Comparison of ENCODE assay signal across 18 cellular contexts in genomic region chr15:90809536-90809935, GRCh38. TPM values are rescaled to one million over a fixed set of nuclear protein-coding genes. Genes with fewer than 3 reads are reported as not detected.
A peak's percentile ranks its signal among the peaks of the same experiment; 100 is the strongest.
DNase-seq lines count a peak whose midpoint lies in the region; ATAC-seq, FAIRE-seq and TF ChIP-seq lines count a peak whose summit lies in the region.
"Had no signal": no experiment of that assay in that cellular context is flagged by ENCODE, and none has a peak within 500 bp of the region (broad histone marks: within the 10 kb centered on the region; RNA-seq: fewer than 3 reads in every experiment).

No MANE protein-coding gene starts in this region.

- no peak for TF ChIP-seq CTCF in A549 (IDR thresholded peaks at IDR 0.05)

- ATAC-seq in A549 (no peak), HG03439 (IDR thresholded peaks at IDR 0.05; ENCODE audit: unreplicated experiment) (no peak)
- ATAC-seq: Right ventricle myocardium inferior had no signal

- no peaks in the 10 kb centered on the region for H3K9me3 Mint-ChIP-seq in T-helper 1 cell treated with Interleukin-12 subunit alpha and Interleukin-12 subunit beta and Interleukin-4 antibody, amounts not matched to agents 30 μg/mL and 1 μg/mL, for 36 hours
- no peaks in the 10 kb centered on the region for H3K9me3 Mint-ChIP-seq in IgD-negative memory B cell
- H3K9me3 Mint-ChIP-seq in dendritic cell treated with granulocyte-macrophage colony-stimulating factor and Interleukin-4, amounts not matched to agents 40 ng/mL and 50 ng/mL, for 4 days, result no peaks in the 10 kb centered on the region
- H3K9me3 Mint-ChIP-seq: CD4-positive, CD25-positive, alpha-beta regulatory T cell had no signal

- FAIRE-seq in A549 (lab: Jason Lieb, UNC), result peak; percentile 54

- H3K27me3 ChIP-seq in effector memory CD4-positive, alpha-beta T cell (replicated peaks; ENCODE audit: control insufficient read depth, insufficient read depth, low read length, poor library complexity, severe bottlenecking), result no peaks in the 10 kb centered on the region
- H3K27me3 ChIP-seq: MG63 had no signal

- H3K4me3 ChIP-seq in A549, result no peak overlapping the region
- H3K4me3 ChIP-seq in effector memory CD4-positive, alpha-beta T cell (ENCODE audit: insufficient read depth, low read depth, low read length, poor library complexity, severe bottlenecking), result no peak overlapping the region
- H3K4me3 ChIP-seq: MG63 had no signal

- H3K27ac ChIP-seq in A549, result no peak overlapping the region
- H3K27ac ChIP-seq in effector memory CD4-positive, alpha-beta T cell (ENCODE audit: insufficient read depth, low read length, poor library complexity, severe bottlenecking), result no peak overlapping the region
- H3K27ac ChIP-seq: 22Rv1 had no signal

- no peak for TF ChIP-seq RAD21 in A549 (conservative IDR thresholded peaks at IDR 0.05 in 1 of 2, IDR thresholded peaks at IDR 0.05 in 1 of 2)

- CTCF ChIA-PET in A549 (lab: Yijun Ruan, JAX), result interaction anchor here (2.3 kb wide), 1 partner anchor 76 kb away, joined by 12 read pairs; no protein-coding TSS in a partner anchor

- H3K27ac Mint-ChIP-seq in T-helper 1 cell treated with Interleukin-12 subunit alpha and Interleukin-12 subunit beta and Interleukin-4 antibody, amounts not matched to agents 30 μg/mL and 1 μg/mL, for 36 hours, result peak overlapping the region; percentile 65
- peak overlapping the region in 2 of 3 donors; percentile 0 to 78 for H3K27ac Mint-ChIP-seq in IgD-negative memory B cell
- peak overlapping the region; percentile 43 for H3K27ac Mint-ChIP-seq in dendritic cell treated with granulocyte-macrophage colony-stimulating factor and Interleukin-4, amounts not matched to agents 40 ng/mL and 50 ng/mL, for 4 days

- WGBS in A549 (ENCODE audit: missing lambda C conversion rate), result 96% methylated on average over 4 of the region's 4 CpGs

- intact Hi-C loops in dendritic cell treated with granulocyte-macrophage colony-stimulating factor and Interleukin-4, amounts not matched to agents 40 ng/mL and 50 ng/mL, for 4 days (cut with micrococcal nuclease), result no loop called here

- DNase-seq in T-helper 1 cell (no peak), A549 (ENCODE audit: low read depth in 1 of 2, low spot score in 1 of 2) (no peak), erythroblast (lab: John Stamatoyannopoulos, UW) (no peak)
- no peak for DNase-seq in effector memory CD4-positive, alpha-beta T cell
- DNase-seq: AML-193; CD4-positive, CD25-positive, alpha-beta regulatory T cell; EL; GF-D8; MG63; NCI-H1417; NCI-H187; NCI-H446 had no signal

- H3K27me3 Mint-ChIP-seq in T-helper 1 cell treated with Interleukin-12 subunit alpha and Interleukin-12 subunit beta and Interleukin-4 antibody, amounts not matched to agents 30 μg/mL and 1 μg/mL, for 36 hours (ENCODE audit: low read depth), result no peaks in the 10 kb centered on the region
- H3K27me3 Mint-ChIP-seq in IgD-negative memory B cell, result no peaks in the 10 kb centered on the region
- no peaks in the 10 kb centered on the region for H3K27me3 Mint-ChIP-seq in dendritic cell treated with granulocyte-macrophage colony-stimulating factor and Interleukin-4, amounts not matched to agents 40 ng/mL and 50 ng/mL, for 4 days
- H3K27me3 Mint-ChIP-seq: CD4-positive, CD25-positive, alpha-beta regulatory T cell had no signal

- POLR2A ChIA-PET in A549 (lab: Yijun Ruan, JAX), result no interaction called here

- no peaks in the 10 kb centered on the region for H3K9me3 ChIP-seq in A549
- H3K9me3 ChIP-seq in effector memory CD4-positive, alpha-beta T cell (ENCODE audit: control insufficient read depth, low read length), result no peaks in the 10 kb centered on the region
- H3K9me3 ChIP-seq: MG63 had no signal

- no peak overlapping the region for H3K4me2 ChIP-seq in A549

- H3K4me1 ChIP-seq in A549, result no peaks in the 10 kb centered on the region
- H3K4me1 ChIP-seq in effector memory CD4-positive, alpha-beta T cell (ENCODE audit: control insufficient read depth, insufficient read depth, low read length, poor library complexity, severe bottlenecking), result peaks cover 14% of the 10 kb centered on the region

- no peak for TF ChIP-seq POLR2A in A549 (IDR thresholded peaks at IDR 0.05; ENCODE audit: low read length)
- TF ChIP-seq POLR2A in erythroblast (IDR thresholded peaks at IDR 0.05; ENCODE audit: low read length), result no peak

- no peaks in the 10 kb centered on the region for H3K36me3 ChIP-seq in effector memory CD4-positive, alpha-beta T cell (ENCODE audit: control insufficient read depth, insufficient read depth, low read length)

- TF ChIP-seq EP300 in A549 (IDR thresholded peaks at IDR 0.05), result no peak

- H3K4me1 Mint-ChIP-seq in T-helper 1 cell treated with Interleukin-12 subunit alpha and Interleukin-12 subunit beta and Interleukin-4 antibody, amounts not matched to agents 30 μg/mL and 1 μg/mL, for 36 hours (ENCODE audit: low read depth), result peaks cover 72% of the 10 kb centered on the region
- H3K4me1 Mint-ChIP-seq in IgD-negative memory B cell, result peaks cover 40 to 48% (median 45%) of the 10 kb centered on the region in 3 donors
- H3K4me1 Mint-ChIP-seq in dendritic cell treated with granulocyte-macrophage colony-stimulating factor and Interleukin-4, amounts not matched to agents 40 ng/mL and 50 ng/mL, for 4 days (ENCODE audit: low read depth), result peaks cover 63% of the 10 kb centered on the region

- no peak overlapping the region for H3K4me3 Mint-ChIP-seq in T-helper 1 cell treated with Interleukin-12 subunit alpha and Interleukin-12 subunit beta and Interleukin-4 antibody, amounts not matched to agents 30 μg/mL and 1 μg/mL, for 36 hours
- H3K4me3 Mint-ChIP-seq in IgD-negative memory B cell, result peak overlapping the region in 3 of 4 donors; percentile 46 to 93 (median 48)
- H3K4me3 Mint-ChIP-seq in dendritic cell treated with granulocyte-macrophage colony-stimulating factor and Interleukin-4, amounts not matched to agents 40 ng/mL and 50 ng/mL, for 4 days, result no peak overlapping the region
- H3K4me3 Mint-ChIP-seq: CD4-positive, CD25-positive, alpha-beta regulatory T cell had no signal

- peaks cover 66% of the 10 kb centered on the region for H3K36me3 Mint-ChIP-seq in T-helper 1 cell treated with Interleukin-12 subunit alpha and Interleukin-12 subunit beta and Interleukin-4 antibody, amounts not matched to agents 30 μg/mL and 1 μg/mL, for 36 hours (ENCODE audit: low read depth)
- H3K36me3 Mint-ChIP-seq in IgD-negative memory B cell, result peaks cover 18% of the 10 kb centered on the region
- no peaks in the 10 kb centered on the region for H3K36me3 Mint-ChIP-seq in dendritic cell treated with granulocyte-macrophage colony-stimulating factor and Interleukin-4, amounts not matched to agents 40 ng/mL and 50 ng/mL, for 4 days (ENCODE audit: low read depth)

TF ChIP-seq in A549, 52 proteins besides CTCF, POLR2A, EP300 and RAD21:
- TF ChIP-seq TP53 (CRISPR knock-in tag; IDR thresholded peaks at IDR 0.05) (no peak), NPAS2 (CRISPR knock-in tag; IDR thresholded peaks at IDR 0.05; ENCODE audit: borderline replicate concordance) (no peak), CEBPB (IDR thresholded peaks at IDR 0.05) (no peak), FOSB (CRISPR knock-in tag; IDR thresholded peaks at IDR 0.05) (no peak), SREBF2 (IDR thresholded peaks at IDR 0.05) (no peak), HEYL (CRISPR knock-in tag; IDR thresholded peaks at IDR 0.05) (no peak), PHF8 (IDR thresholded peaks at IDR 0.05; ENCODE audit: borderline replicate concordance, low read depth) (no peak), CBX2 (IDR thresholded peaks at IDR 0.05; ENCODE audit: borderline replicate concordance, low read depth) (no peak), NR3C1 (IDR thresholded peaks at IDR 0.05) (no peak), ZFP36 (IDR thresholded peaks at IDR 0.05; ENCODE audit: borderline replicate concordance, partially characterized antibody) (no peak), TFCP2L1 (CRISPR knock-in tag; IDR thresholded peaks at IDR 0.05) (no peak), BCL3 (IDR thresholded peaks at IDR 0.05) (no peak), ZC3H11A (IDR thresholded peaks at IDR 0.05) (no peak), ELK1 (IDR thresholded peaks at IDR 0.05; ENCODE audit: low read depth, low read length) (no peak), SMC3 (IDR thresholded peaks at IDR 0.05) (no peak), MAZ (IDR thresholded peaks at IDR 0.05; ENCODE audit: borderline replicate concordance, low read depth, low read length) (no peak)

RNA-seq across cellular contexts. Expression of gene FURIN, which starts 58.9 kb away (rescaled TPM):
- 16.8 and 20.9 TPM in 2 replicates for polyA plus RNA-seq in A549 (2011; rRNA removed)
- polyA plus RNA-seq in A549 (2012; cell fraction: cytosol; rRNA removed), result 26.9 and 42.5 TPM in 2 replicates
- 36.8 and 51.9 TPM in 2 replicates for polyA plus RNA-seq in A549 (2012; cell fraction: nucleus; rRNA removed)
- polyA plus RNA-seq in A549 (2017; fragmentation: RNase III; extraction: RNeasy Plus Mini Kit Qiagen cat#74134 plus additional on column Dnase treatment), result 23.1 to 37.1 TPM (median 33.3 TPM) in 3 replicates
- 29.8 and 47.2 TPM in 2 replicates for polyA minus RNA-seq in A549 (2011; rRNA and poly(A)+ RNA removed)
- 9.7 TPM for polyA plus RNA-seq in IgD-negative memory B cell

Comparison
In these comparisons a context has a peak if more than half of its experiments do, and no peak if none do; other contexts are left out.
1. H3K4me3 Mint-ChIP-seq: peak in IgD-negative memory B cell (3 of 4); none in T-helper 1 cell treated with Interleukin-12 subunit alpha and Interleukin-12 subunit beta and Interleukin-4 antibody, amounts not matched to agents 30 μg/mL and 1 μg/mL, for 36 hours (single experiment) and dendritic cell treated with granulocyte-macrophage colony-stimulating factor and Interleukin-4, amounts not matched to agents 40 ng/mL and 50 ng/mL, for 4 days (single experiment).
2. Peak in every context shown above with its lines, with median percentiles within 50 percentile points of each other: H3K27ac Mint-ChIP-seq.